Comparison of ENCODE assay signal across 8 cellular contexts in genomic region chr1:62144238-62144831, GRCh38. TPM values are rescaled to one million over a fixed set of nuclear protein-coding genes. Genes with fewer than 3 reads are reported as not detected.
DNase-seq lines count a peak whose midpoint lies in the region; ATAC-seq, FAIRE-seq and TF ChIP-seq lines count a peak whose summit lies in the region.

No MANE protein-coding gene starts in this region.

- no peak overlapping the region for H3K4me3 ChIP-seq in CD4-positive, alpha-beta memory T cell (ENCODE audit: low read length in 2 of 2)
- no peak overlapping the region for H3K4me3 ChIP-seq in endothelial cell of umbilical vein (replicated peaks in 1 of 3; ENCODE audit: insufficient read depth in 1 of 3, low read depth in 1 of 3, low read length in 3 of 3)
- H3K4me3 ChIP-seq in neural cell (ENCODE audit: low read length) = no peak overlapping the region

- H2AFZ ChIP-seq in endothelial cell of umbilical vein (ENCODE audit: low read depth, low read length) (no peak overlapping the region), neural cell (ENCODE audit: low read depth, low read length) (no peak overlapping the region)

- peaks cover 0 to 4% (median 1%) of the 10 kb centered on the region in 4 donors for H3K4me1 Mint-ChIP-seq in CD4-positive, alpha-beta memory T cell

- H3K9me1 ChIP-seq in endothelial cell of umbilical vein (replicated peaks; ENCODE audit: control insufficient read depth, extremely low read depth, insufficient read depth, low read length) = no peaks in the 10 kb centered on the region

- peak; percentile 53 to 70 for TF ChIP-seq CTCF in endothelial cell of umbilical vein (IDR thresholded peaks at IDR 0.05; ENCODE audit: extremely low read depth in 1 of 2, insufficient read depth in 1 of 2, low read depth in 1 of 2, low read length in 2 of 2)
- TF ChIP-seq CTCF in neural cell (IDR thresholded peaks at IDR 0.05; ENCODE audit: poor library complexity, severe bottlenecking) = peak; percentile 80

- H3K79me2 ChIP-seq in endothelial cell of umbilical vein (ENCODE audit: control insufficient read depth, insufficient read depth, low read length) = no peaks in the 10 kb centered on the region
- no peaks in the 10 kb centered on the region for H3K79me2 ChIP-seq in neural cell (replicated peaks; ENCODE audit: insufficient read depth, low read length)

- intact Hi-C loops in CD4-positive, alpha-beta memory T cell (cut with micrococcal nuclease) = no loop called here
- intact Hi-C loops in endothelial cell of umbilical vein (cut with micrococcal nuclease) = no loop called here

- H3K4me2 ChIP-seq in endothelial cell of umbilical vein (ENCODE audit: insufficient read depth, low read length) = no peak overlapping the region
- H3K4me2 ChIP-seq in neural cell (ENCODE audit: low read length) = no peak overlapping the region

- peak; percentile 76 for TF ChIP-seq RAD21 in neural cell (conservative IDR thresholded peaks at IDR 0.05)

- H3K9me3 ChIP-seq in CD4-positive, alpha-beta memory T cell (ENCODE audit: control insufficient read depth in 1 of 2, low read length in 2 of 2) = no peaks in the 10 kb centered on the region
- H3K9me3 ChIP-seq in endothelial cell of umbilical vein (replicated peaks; ENCODE audit: control insufficient read depth, insufficient read depth, low read length) (no peaks in the 10 kb centered on the region), neural cell (ENCODE audit: low read length) (no peaks in the 10 kb centered on the region)

- H3K27me3 Mint-ChIP-seq in CD4-positive, alpha-beta memory T cell = no peaks in the 10 kb centered on the region

- H3F3A ChIP-seq in neural cell (ENCODE audit: insufficient read depth, low read length, poor library complexity, severe bottlenecking) = no peaks in the 10 kb centered on the region

- BruUV-seq in endothelial cell of umbilical vein (replicated peaks; lab: Mats Ljungman, UMichigan) = no TSS peak

- H3K4me1 ChIP-seq in CD4-positive, alpha-beta memory T cell (ENCODE audit: insufficient read depth, low read length) = no peaks in the 10 kb centered on the region
- no peaks in the 10 kb centered on the region for H3K4me1 ChIP-seq in endothelial cell of umbilical vein (ENCODE audit: control insufficient read depth, extremely low read depth, insufficient read depth, low read length)

- no peaks in the 10 kb centered on the region for H3K27me3 ChIP-seq in CD4-positive, alpha-beta memory T cell (ENCODE audit: insufficient read depth, low read length)
- no peaks in the 10 kb centered on the region for H3K27me3 ChIP-seq in endothelial cell of umbilical vein (ENCODE audit: control insufficient read depth in 2 of 2, insufficient read depth in 2 of 2, low read length in 2 of 2)
- no peaks in the 10 kb centered on the region for H3K27me3 ChIP-seq in neural cell (ENCODE audit: insufficient read depth, low read depth, low read length)

- POLR2A ChIA-PET in CD4-positive, alpha-beta memory T cell (lab: Charles Lee; ENCODE audit: partially characterized antibody) = interaction anchor here (1.0 kb wide), 1 partner anchor 9 kb away, joined by 3 read pairs; no protein-coding TSS in a partner anchor
- POLR2A ChIA-PET in endothelial cell of umbilical vein (lab: Charles Lee) = interaction anchor here (0.5 to 1.1 kb wide), 2 partner anchors 31 to 151 kb away, joined by 3 read pairs; no protein-coding TSS in a partner anchor

- H3K27ac Mint-ChIP-seq in CD4-positive, alpha-beta memory T cell = no peak overlapping the region

- H3K9ac ChIP-seq in endothelial cell of umbilical vein (replicated peaks; ENCODE audit: extremely low read depth, insufficient read depth, low read length) (no peak overlapping the region), neural cell (ENCODE audit: low read length) (no peak overlapping the region)

- CTCF ChIA-PET in CD4-positive, alpha-beta memory T cell (lab: Charles Lee; ENCODE audit: partially characterized antibody) = interaction anchor here (0.7 to 3.2 kb wide), 6 partner anchors 11 to 65 kb away, joined by 3 to 39 read pairs (median 4); no protein-coding TSS in a partner anchor
- CTCF ChIA-PET in endothelial cell of umbilical vein (lab: Charles Lee) = interaction anchor here (0.8 to 4.7 kb wide), 31 partner anchors 9 to 1166 kb away, joined by 3 to 45 read pairs (median 4); no protein-coding TSS in a partner anchor

- no peak overlapping the region for H3K4me3 Mint-ChIP-seq in CD4-positive, alpha-beta memory T cell

- no peak for TF ChIP-seq EP300 in neural cell (conservative IDR thresholded peaks at IDR 0.05; ENCODE audit: poor library complexity, severe bottlenecking)

- dilution Hi-C loops in endothelial cell of umbilical vein (cut with MboI; ENCODE audit: extremely low pct_ligation_motif_present, low sequenced_read_pairs) = no loop called here

- H3K36me3 ChIP-seq in CD4-positive, alpha-beta memory T cell (ENCODE audit: insufficient read depth, low read length) = peaks cover 4% of the 10 kb centered on the region
- H3K36me3 ChIP-seq in endothelial cell of umbilical vein (ENCODE audit: control insufficient read depth in 2 of 2, extremely low read depth in 1 of 2, insufficient read depth in 2 of 2, low read length in 2 of 2) (no peaks in the 10 kb centered on the region), neural cell (ENCODE audit: insufficient read depth, low read length) (no peaks in the 10 kb centered on the region)

- peaks cover 16 to 21% of the 10 kb centered on the region in 2 donors for H3K36me3 Mint-ChIP-seq in CD4-positive, alpha-beta memory T cell

- peak in 4 of 5 donors; percentile 5 to 20 (median 14) for DNase-seq in CD4-positive, alpha-beta memory T cell
- DNase-seq in NAMALWA (ENCODE audit: low spot score) (peak; percentile 74), T1000 (lab: John Stamatoyannopoulos, UW) (peak; percentile 27), endothelial cell of umbilical vein (ENCODE audit: low read depth, low spot score) (peak; percentile 59)

- peak; percentile 70 for FAIRE-seq in endothelial cell of umbilical vein (lab: Jason Lieb, UNC)

- H3K9me3 Mint-ChIP-seq in CD4-positive, alpha-beta memory T cell = no peaks in the 10 kb centered on the region

- H3K27ac ChIP-seq in CD4-positive, alpha-beta memory T cell (ENCODE audit: low read depth, low read length) = no peak overlapping the region
- H3K27ac ChIP-seq in endothelial cell of umbilical vein (ENCODE audit: insufficient read depth, low read depth, low read length) (no peak overlapping the region), neural cell (ENCODE audit: low read length) (no peak overlapping the region)

- no peak for TF ChIP-seq POLR2A in endothelial cell of umbilical vein (IDR thresholded peaks at IDR 0.05; ENCODE audit: low read depth, low read length)

- no peaks in the 10 kb centered on the region for H3K9me2 ChIP-seq in neural cell (ENCODE audit: insufficient read depth, low read length)

- peak; percentile 57 for ATAC-seq in GM18907 (IDR thresholded peaks at IDR 0.05; ENCODE audit: unreplicated experiment)
- ATAC-seq in HG03095 (IDR thresholded peaks at IDR 0.05; ENCODE audit: unreplicated experiment) = no peak
- no peak for ATAC-seq in HG03039 (IDR thresholded peaks at IDR 0.05; ENCODE audit: unreplicated experiment)

- H4K20me1 ChIP-seq in endothelial cell of umbilical vein (replicated peaks; ENCODE audit: control insufficient read depth, extremely low read depth, insufficient read depth, low read length) = no peaks in the 10 kb centered on the region
- H4K20me1 ChIP-seq in neural cell (ENCODE audit: insufficient read depth) = no peaks in the 10 kb centered on the region

TF ChIP-seq in endothelial cell of umbilical vein, 7 proteins besides CTCF, POLR2A, EP300 and RAD21:
- no peak for TF ChIP-seq EZH2 (IDR thresholded peaks at IDR 0.05; ENCODE audit: borderline replicate concordance, low read depth, low read length, severe bottlenecking)
- TF ChIP-seq MYC (IDR thresholded peaks at IDR 0.05; ENCODE audit: low read depth, low read length) = no peak
- no peak for TF ChIP-seq MAX (IDR thresholded peaks at IDR 0.05; ENCODE audit: insufficient read depth, insufficient read length)
- no peak for TF ChIP-seq POLR2AphosphoS5 (IDR thresholded peaks at IDR 0.05; ENCODE audit: insufficient read depth, low read depth, low read length)
- TF ChIP-seq JUN (IDR thresholded peaks at IDR 0.05; ENCODE audit: borderline replicate concordance, insufficient read depth, insufficient read length, low read depth) = no peak
- no peak for TF ChIP-seq GATA2 (IDR thresholded peaks at IDR 0.05; ENCODE audit: insufficient read depth, insufficient read length, low read depth, low read length)
- TF ChIP-seq FOS (IDR thresholded peaks at IDR 0.05; ENCODE audit: borderline replicate concordance, insufficient read depth, low read length) = no peak

TF ChIP-seq in neural cell, 6 proteins besides CTCF, POLR2A, EP300 and RAD21:
- TF ChIP-seq EZH2 (IDR thresholded peaks at IDR 0.05; ENCODE audit: borderline replicate concordance, insufficient read depth, low read length, poor library complexity, severe bottlenecking) = no peak
- TF ChIP-seq POLR2AphosphoS5 (IDR thresholded peaks at IDR 0.05) = no peak
- no peak for TF ChIP-seq MXI1 (conservative IDR thresholded peaks at IDR 0.05; ENCODE audit: poor library complexity, severe bottlenecking)
- peak; percentile 79 for TF ChIP-seq SMC3 (conservative IDR thresholded peaks at IDR 0.05; ENCODE audit: poor library complexity)

RNA-seq across cellular contexts. Expression of gene L1TD1, which starts 50.3 kb away (rescaled TPM):
- not detected for total RNA-seq in CD4-positive, alpha-beta memory T cell
- polyA plus RNA-seq in CD4-positive, alpha-beta memory T cell = not detected
- total RNA-seq in endothelial cell of umbilical vein = not detected in 2 replicates
- polyA plus RNA-seq in endothelial cell of umbilical vein = 0.01 TPM in 1 of 2 replicates, not detected in the other
- not detected in 2 replicates for polyA plus RNA-seq in endothelial cell of umbilical vein (2011; cell fraction: cytosol; rRNA removed)
- polyA plus RNA-seq in endothelial cell of umbilical vein (2011; cell fraction: nucleus; rRNA removed) = not detected in 2 replicates
- not detected in 2 replicates for polyA plus RNA-seq in endothelial cell of umbilical vein (2012)
- polyA minus RNA-seq in endothelial cell of umbilical vein = not detected in 2 replicates
- polyA minus RNA-seq in endothelial cell of umbilical vein (2011; cell fraction: cytosol; rRNA and poly(A)+ RNA removed) = not detected
- polyA minus RNA-seq in endothelial cell of umbilical vein (2011; cell fraction: nucleus; rRNA and poly(A)+ RNA removed) = not detected in 2 replicates
- not detected in 2 replicates for polyA plus RNA-seq in neural cell
- polyA minus RNA-seq in neural cell = not detected in 2 replicates

Comparison
In these comparisons a context has a peak if more than half of its experiments do, and no peak if none do; other contexts are left out.
1. DNase-seq: peak in every context shown above with its lines; median percentile 74 in NAMALWA; 59 in endothelial cell of umbilical vein; 27 in T1000; 14 in CD4-positive, alpha-beta memory T cell.